10 cellular contexts compared by ENCODE assay signal in the genomic region with DNA sequence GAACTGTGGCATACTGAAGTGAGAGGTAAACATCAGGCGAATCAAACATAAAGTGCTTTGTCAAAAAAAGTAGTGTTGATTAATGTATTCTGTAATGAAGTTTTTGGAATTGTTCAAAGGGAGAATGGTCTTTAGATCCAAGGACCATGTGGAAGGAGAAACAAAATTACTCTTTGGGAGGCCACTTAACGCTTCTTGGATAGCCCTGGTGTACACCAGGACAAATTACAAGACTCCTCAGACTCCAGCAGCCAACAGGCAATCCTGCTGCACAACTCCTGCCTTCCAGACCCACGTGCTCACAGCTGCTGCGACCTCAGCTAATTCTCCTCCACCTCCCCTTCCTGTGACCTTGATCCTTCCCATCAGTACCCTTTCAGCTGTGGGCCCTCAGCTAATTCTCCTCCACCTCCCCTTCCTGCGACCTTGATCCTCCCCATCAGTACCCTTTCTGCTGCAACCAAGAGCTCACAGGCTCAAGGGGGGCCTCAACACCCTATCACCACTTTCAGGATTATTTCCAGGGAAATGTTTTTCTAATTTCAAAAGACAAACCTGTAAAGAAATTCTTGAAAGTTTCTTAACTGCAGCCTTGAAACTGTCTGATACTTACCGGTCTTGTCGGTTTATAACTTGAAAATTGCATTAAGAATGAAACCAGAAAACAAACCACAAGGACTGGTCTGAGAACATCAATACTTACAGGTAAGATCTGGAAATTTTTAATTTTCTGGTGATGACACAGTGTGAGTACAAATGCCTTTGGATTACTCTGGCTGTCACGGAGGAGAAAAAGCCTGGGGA. TPM values are rescaled to one million over a fixed set of nuclear protein-coding genes. Genes with fewer than 3 reads are reported as not detected.
DNase-seq lines count a peak whose midpoint lies in the region; ATAC-seq and TF ChIP-seq lines count a peak whose summit lies in the region.
"Had no signal": no experiment of that assay in that cellular context is flagged by ENCODE, and none has a peak within 500 bp of the region (broad histone marks: within the 10 kb centered on the region; RNA-seq: fewer than 3 reads in every experiment).

No MANE protein-coding gene starts in this region.

- H3K4me1 ChIP-seq in CD8-positive, alpha-beta T cell (ENCODE audit: insufficient read depth, low read length), result no peaks in the 10 kb centered on the region
- H3K4me1 ChIP-seq in ascending aorta, result no peaks in the 10 kb centered on the region

- POLR2A ChIA-PET in CD8-positive, alpha-beta T cell (lab: Charles Lee), result no interaction called here

- no peak overlapping the region for H3K27ac ChIP-seq in CD8-positive, alpha-beta T cell (ENCODE audit: low read depth, low read length)
- no peak overlapping the region for H3K27ac ChIP-seq in ascending aorta

- H3K36me3 Mint-ChIP-seq in CD8-positive, alpha-beta T cell, result no peaks in the 10 kb centered on the region
- H3K36me3 Mint-ChIP-seq in T-helper 2 cell treated with Interferon-gamma antibody and Interleukin-4, amounts not matched to agents 5 μg/mL and 100 μg/mL, for 36 hours (ENCODE audit: low read depth), result peaks cover 3% of the 10 kb centered on the region

- peak overlapping the region; percentile 11 for H3K27ac Mint-ChIP-seq in CD8-positive, alpha-beta T cell
- H3K27ac Mint-ChIP-seq in T-helper 2 cell treated with Interferon-gamma antibody and Interleukin-4, amounts not matched to agents 5 μg/mL and 100 μg/mL, for 36 hours, result peak overlapping the region; percentile 93

- H3K36me3 ChIP-seq in CD8-positive, alpha-beta T cell (ENCODE audit: insufficient read depth, low read length), result no peaks in the 10 kb centered on the region
- H3K36me3 ChIP-seq in ascending aorta, result peaks cover 19 to 60% of the 10 kb centered on the region in 2 donors

- no peak for ATAC-seq in CD8-positive, alpha-beta T cell
- peak; percentile 41 for ATAC-seq in GM19035 (IDR thresholded peaks at IDR 0.05; ENCODE audit: unreplicated experiment)
- peak; percentile 60 for ATAC-seq in HG02885 (IDR thresholded peaks at IDR 0.05; ENCODE audit: poor library complexity, unreplicated experiment)

- CTCF ChIA-PET in CD8-positive, alpha-beta T cell (lab: Charles Lee), result interaction anchor here (1.2 to 2.6 kb wide), 2 partner anchors 35 to 38 kb away, joined by 4 to 9 read pairs; no protein-coding TSS in a partner anchor

- H3K4me3 Mint-ChIP-seq in CD8-positive, alpha-beta T cell, result no peak overlapping the region
- H3K4me3 Mint-ChIP-seq in T-helper 2 cell treated with Interferon-gamma antibody and Interleukin-4, amounts not matched to agents 5 μg/mL and 100 μg/mL, for 36 hours, result peak overlapping the region; percentile 74

- no peaks in the 10 kb centered on the region for H3K9me3 Mint-ChIP-seq in CD8-positive, alpha-beta T cell
- H3K9me3 Mint-ChIP-seq in T-helper 2 cell treated with Interferon-gamma antibody and Interleukin-4, amounts not matched to agents 5 μg/mL and 100 μg/mL, for 36 hours, result peaks cover 5% of the 10 kb centered on the region

- no peaks in the 10 kb centered on the region for H3K27me3 ChIP-seq in CD8-positive, alpha-beta T cell (ENCODE audit: insufficient read depth, low read length)
- H3K27me3 ChIP-seq in ascending aorta, result no peaks in the 10 kb centered on the region

- no peak overlapping the region for H3K4me3 ChIP-seq in CD8-positive, alpha-beta T cell (ENCODE audit: low read depth, low read length)
- H3K4me3 ChIP-seq in ascending aorta, result no peak overlapping the region
- H3K4me3 ChIP-seq: psoas muscle had no signal

- no peaks in the 10 kb centered on the region for H3K9me3 ChIP-seq in CD8-positive, alpha-beta T cell (ENCODE audit: low read length)
- H3K9me3 ChIP-seq in ascending aorta, result no peaks in the 10 kb centered on the region
- H3K9me3 ChIP-seq: psoas muscle had no signal

- no peak for DNase-seq in CD8-positive, alpha-beta T cell
- peak; percentile 17 for DNase-seq in T-helper 2 cell treated with Interferon-gamma antibody and Interleukin-4, amounts not matched to agents 5 μg/mL and 100 μg/mL, for 36 hours (ENCODE audit: low spot score)
- DNase-seq in ascending aorta (ENCODE audit: low spot score in 2 of 2) (no peak), retina (no peak), KG1 (lab: John Stamatoyannopoulos, UW) (no peak)
- DNase-seq in stimulated activated CD4-positive, alpha-beta T cell treated with anti-CD3 and anti-CD28 coated beads, Interleukin-2, amount 100 ng/mL, for 24 hours, result no peak
- DNase-seq: activated CD4-positive, alpha-beta T cell treated with anti-CD3 and anti-CD28 coated beads, Interleukin-2, amount 50 U/mL, for 4 hours had no signal

- peaks cover 7% of the 10 kb centered on the region for H3K4me1 Mint-ChIP-seq in CD8-positive, alpha-beta T cell (ENCODE audit: low read depth)
- peaks cover 66% of the 10 kb centered on the region for H3K4me1 Mint-ChIP-seq in T-helper 2 cell treated with Interferon-gamma antibody and Interleukin-4, amounts not matched to agents 5 μg/mL and 100 μg/mL, for 36 hours (ENCODE audit: low read depth)

- TF ChIP-seq CTCF in CD8-positive, alpha-beta T cell (IDR thresholded peaks at IDR 0.05), result no peak
- no peak for TF ChIP-seq CTCF in ascending aorta (IDR thresholded peaks at IDR 0.05)

- peaks cover 7% of the 10 kb centered on the region for H3K27me3 Mint-ChIP-seq in CD8-positive, alpha-beta T cell (ENCODE audit: low read depth)
- H3K27me3 Mint-ChIP-seq in T-helper 2 cell treated with Interferon-gamma antibody and Interleukin-4, amounts not matched to agents 5 μg/mL and 100 μg/mL, for 36 hours (ENCODE audit: low read depth), result no peaks in the 10 kb centered on the region

- intact Hi-C loops in CD8-positive, alpha-beta T cell (cut with DNase I, micrococcal nuclease), result loop anchor here (1.0 to 2.0 kb wide), 3 partner anchors 16 to 38 kb away; no protein-coding TSS in a partner anchor
- intact Hi-C loops in ascending aorta (cut with DNase I), result loop anchor here (5.0 to 10.0 kb wide), 4 partner anchors 82 to 540 kb away; no protein-coding TSS in a partner anchor

RNA-seq across cellular contexts. Expression of a gene that starts 29.7 kb away (rescaled TPM):
- total RNA-seq in CD8-positive, alpha-beta T cell, result not detected
- total RNA-seq in ascending aorta, result not detected
